ENCODE assay signal across 25 cellular contexts in the genomic region with DNA sequence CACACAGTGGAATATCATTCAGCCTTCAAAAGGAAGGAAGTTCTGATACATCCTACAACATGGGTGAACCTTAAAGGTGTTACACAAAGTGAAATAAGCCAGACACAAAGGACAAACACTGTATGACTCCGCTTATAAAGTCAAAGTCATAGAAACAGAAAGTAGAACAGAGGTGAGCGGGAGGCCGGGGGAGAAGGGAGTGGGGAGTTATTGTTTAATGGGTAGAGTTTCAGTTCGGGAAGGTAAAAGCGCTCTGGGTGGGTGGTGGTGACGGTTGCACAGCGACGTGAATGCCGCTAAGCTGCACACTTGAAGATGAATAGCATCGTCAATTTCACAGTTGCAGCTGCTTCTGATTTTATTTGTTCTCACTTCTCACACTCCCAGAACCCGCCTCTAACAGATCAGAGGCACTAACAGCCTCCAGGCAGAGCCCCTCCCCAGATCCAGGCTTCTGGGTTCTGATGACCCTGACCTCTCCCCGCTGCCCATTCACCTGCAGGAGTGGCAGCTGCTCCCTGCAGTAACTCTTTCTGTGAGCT. TPM values are rescaled to one million over a fixed set of nuclear protein-coding genes. Genes with fewer than 3 reads are reported as not detected.
DNase-seq lines count a peak whose midpoint lies in the region.
"Had no signal": no experiment of that assay in that cellular context is flagged by ENCODE, and none has a peak within 500 bp of the region (broad histone marks: within the 10 kb centered on the region; RNA-seq: fewer than 3 reads in every experiment).

No MANE protein-coding gene starts in this region.

- no peaks in the 10 kb centered on the region for H3K36me3 Mint-ChIP-seq in T-helper 2 cell treated with Interferon-gamma antibody and Interleukin-4, amounts not matched to agents 5 μg/mL and 100 μg/mL, for 36 hours (ENCODE audit: low read depth)
- H3K36me3 Mint-ChIP-seq: brain, CD14-positive monocyte had no signal

- H3K27me3 ChIP-seq in neuronal stem cell (ENCODE audit: control insufficient read depth in 3 of 3, insufficient read depth in 3 of 3, low read depth in 1 of 3, low read length in 3 of 3), result peaks cover 0 to 3% (median 0%) of the 10 kb centered on the region in 3 experiments
- H3K27me3 ChIP-seq: heart right ventricle, Peyer's patch, testis, uterus had no signal

- H3K27me3 Mint-ChIP-seq in T-helper 2 cell treated with Interferon-gamma antibody and Interleukin-4, amounts not matched to agents 5 μg/mL and 100 μg/mL, for 36 hours (ENCODE audit: low read depth), result peaks cover 5% of the 10 kb centered on the region

- H2BK15ac ChIP-seq in neuronal stem cell (ENCODE audit: low read length), result no peak overlapping the region

- DNase-seq in activated effector memory CD4-positive, alpha-beta T cell treated with anti-CD3 and anti-CD28 coated beads, Interleukin-2, amount 50 U/mL, for 16 hours, result peak; percentile 65
- no peak for DNase-seq in activated effector memory CD4-positive, alpha-beta T cell treated with Interleukin-2 at 50 U/mL for 16 hours
- DNase-seq in NCI-H1417 (lab: John Stamatoyannopoulos, UW) (peak in 2 of 3 experiments; percentile 12 to 69), NCI-H774 (lab: John Stamatoyannopoulos, UW) (peak; percentile 2), neuronal stem cell (ENCODE audit: low spot score) (no peak), HuH-7.5 (ENCODE audit: low spot score) (no peak)
- no peak for DNase-seq in T-helper 2 cell treated with Interferon-gamma antibody and Interleukin-4, amounts not matched to agents 5 μg/mL and 100 μg/mL, for 36 hours (ENCODE audit: low spot score)
- DNase-seq: activated gamma-delta T cell treated with Interleukin-2 at 50 U/mL for 16 hours; effector CD8-positive, alpha-beta T cell; EL; foreskin fibroblast; heart right ventricle; KG1; left cardiac atrium; NCI-H1694; NCI-H2227 treated with DMSO at 0.1 percent for 48 hours; Peyer's patch; psoas muscle; testis; uterus had no signal

- no peaks in the 10 kb centered on the region for H3K9me3 ChIP-seq in neuronal stem cell (replicated peaks in 1 of 2; ENCODE audit: control insufficient read depth in 2 of 2, insufficient read depth in 1 of 2, low read depth in 1 of 2, low read length in 2 of 2)
- H3K9me3 ChIP-seq: neutrophil, Peyer's patch, testis, uterus had no signal

- H3K14ac ChIP-seq in neuronal stem cell (ENCODE audit: low read length), result no peak overlapping the region

- no peaks in the 10 kb centered on the region for H3K36me3 ChIP-seq in neuronal stem cell (replicated peaks in 1 of 2; ENCODE audit: control insufficient read depth in 2 of 2, insufficient read depth in 2 of 2, low read length in 2 of 2)
- H3K36me3 ChIP-seq: heart right ventricle, neutrophil, Peyer's patch, uterus had no signal

- no peaks in the 10 kb centered on the region for H3K9me3 Mint-ChIP-seq in T-helper 2 cell treated with Interferon-gamma antibody and Interleukin-4, amounts not matched to agents 5 μg/mL and 100 μg/mL, for 36 hours

- H3K4me1 ChIP-seq in neuronal stem cell (ENCODE audit: control insufficient read depth in 2 of 2, insufficient read depth in 1 of 2, low read depth in 1 of 2, low read length in 2 of 2), result peaks cover 0 to 3% of the 10 kb centered on the region in 2 donors
- H3K4me1 ChIP-seq: heart right ventricle, Peyer's patch, psoas muscle, testis, uterus had no signal

- H2BK120ac ChIP-seq in neuronal stem cell (ENCODE audit: low read depth, low read length), result no peak overlapping the region

- peak overlapping the region; percentile 18 for H2AK5ac ChIP-seq in neuronal stem cell (ENCODE audit: low read depth, low read length)

- H3K4me3 ChIP-seq in neuronal stem cell (ENCODE audit: low read length in 2 of 2), result no peak overlapping the region
- H3K4me3 ChIP-seq: heart right ventricle, psoas muscle, testis, uterus had no signal

- H3K27ac ChIP-seq in neuronal stem cell (replicated peaks; ENCODE audit: low read length), result no peak overlapping the region
- H3K27ac ChIP-seq: heart right ventricle, neutrophil, Peyer's patch, psoas muscle, testis, uterus had no signal

- H2BK12ac ChIP-seq in neuronal stem cell (ENCODE audit: low read length), result no peak overlapping the region

- no peak overlapping the region for H3K4ac ChIP-seq in neuronal stem cell (ENCODE audit: low read length)

- no peak overlapping the region for H4K91ac ChIP-seq in neuronal stem cell (ENCODE audit: low read depth, low read length, poor library complexity)

- H3K18ac ChIP-seq in neuronal stem cell (ENCODE audit: low read length), result no peak overlapping the region

- no peaks in the 10 kb centered on the region for H3K4me1 Mint-ChIP-seq in T-helper 2 cell treated with Interferon-gamma antibody and Interleukin-4, amounts not matched to agents 5 μg/mL and 100 μg/mL, for 36 hours (ENCODE audit: low read depth)
- H3K4me1 Mint-ChIP-seq: brain; CD14-positive monocyte; memory B cell; stimulated activated memory B cell treated with anti-CD40 and anti-IgM and Interleukin-4, amounts not matched to agents 10 μg/mL and 1 μg/mL and 100 μg/mL, for 72 hours had no signal

- peak overlapping the region; percentile 8 for H4K8ac ChIP-seq in neuronal stem cell (ENCODE audit: low read depth, low read length)

- no peaks in the 10 kb centered on the region for H3K79me1 ChIP-seq in neuronal stem cell (ENCODE audit: low read depth, low read length)

- no peak overlapping the region for H3K27ac Mint-ChIP-seq in T-helper 2 cell treated with Interferon-gamma antibody and Interleukin-4, amounts not matched to agents 5 μg/mL and 100 μg/mL, for 36 hours
- H3K27ac Mint-ChIP-seq: brain; CD14-positive monocyte; memory B cell; stimulated activated memory B cell treated with anti-CD40 and anti-IgM and Interleukin-4, amounts not matched to agents 10 μg/mL and 1 μg/mL and 100 μg/mL, for 72 hours had no signal

- H2AFZ ChIP-seq in neuronal stem cell (ENCODE audit: low read length), result no peak overlapping the region

- H3K4me3 Mint-ChIP-seq in T-helper 2 cell treated with Interferon-gamma antibody and Interleukin-4, amounts not matched to agents 5 μg/mL and 100 μg/mL, for 36 hours, result no peak overlapping the region
- H3K4me3 Mint-ChIP-seq: brain; CD14-positive monocyte; memory B cell; stimulated activated memory B cell treated with anti-CD40 and anti-IgM and Interleukin-4, amounts not matched to agents 10 μg/mL and 1 μg/mL and 100 μg/mL, for 72 hours had no signal

- H2BK5ac ChIP-seq in neuronal stem cell (ENCODE audit: low read length), result no peak overlapping the region

- H3K23ac ChIP-seq in neuronal stem cell (ENCODE audit: low read depth, low read length, poor library complexity), result no peak overlapping the region

- H3K4me2 ChIP-seq in neuronal stem cell (ENCODE audit: insufficient read depth, low read length, poor library complexity, severe bottlenecking), result no peak overlapping the region

- WGBS in neuronal stem cell (ENCODE audit: extremely low coverage in 2 of 2, insufficient read length in 2 of 2, insufficient replicate concordance in 1 of 2), 2 donors, result no CpG with 5 or more reads among the region's 12 CpGs

- no peak overlapping the region for H3K9ac ChIP-seq in neuronal stem cell (ENCODE audit: low read depth, low read length, poor library complexity)

RNA-seq across cellular contexts. Expression of a gene that starts 34.1 kb away (rescaled TPM):
- polyA plus RNA-seq in neuronal stem cell (2013, experiment 1 of 2), result 14.8 TPM
- 14.6 TPM for polyA plus RNA-seq in neuronal stem cell (2013, experiment 2 of 2)

RNA-seq across cellular contexts. Expression of a gene that starts 56.6 kb away (rescaled TPM):
- polyA plus RNA-seq in neuronal stem cell (2013, experiment 1 of 2), result 0.13 TPM
- polyA plus RNA-seq in neuronal stem cell (2013, experiment 2 of 2), result 0.08 TPM
- polyA plus RNA-seq: CD14-positive monocyte, psoas muscle had no signal

Comparison
In these comparisons a context has a peak if more than half of its experiments do, and no peak if none do; other contexts are left out.
1. DNase-seq: peak in activated effector memory CD4-positive, alpha-beta T cell treated with anti-CD3 and anti-CD28 coated beads, Interleukin-2, amount 50 U/mL, for 16 hours (single experiment), NCI-H1417 (2 of 3) and NCI-H774 (single experiment); none in activated effector memory CD4-positive, alpha-beta T cell treated with Interleukin-2 at 50 U/mL for 16 hours (single experiment), neuronal stem cell (single experiment), T-helper 2 cell treated with Interferon-gamma antibody and Interleukin-4, amounts not matched to agents 5 μg/mL and 100 μg/mL, for 36 hours (single experiment) and HuH-7.5 (single experiment).